1 cellular context compared by ENCODE assay signal in genomic region chr5:131163315-131164119, GRCh38.
TF ChIP-seq lines count a peak whose summit lies in the region.

No MANE protein-coding gene starts in this region.

TF ChIP-seq in HepG2, 621 proteins besides CTCF, POLR2A, EP300 and RAD21 (continued from another document and continues in another):
- peak; percentile 38; the same call in 1 of the 2 replicates for TF ChIP-seq ELF1 (CRISPR knock-in tag; IDR thresholded peaks at IDR 0.05)
- TF ChIP-seq FOXK1 (CRISPR knock-in tag; IDR thresholded peaks at IDR 0.05; ENCODE audit: borderline replicate concordance, low read depth), result peak; percentile 29; the same call in 1 of the 2 replicates
- TF ChIP-seq TFE3 (CRISPR knock-in tag; IDR thresholded peaks at IDR 0.05), result 0 out of 2 replicates have a peak, but pooled peaks have one; percentile 32
- peak; percentile 44 for TF ChIP-seq GABPB1 (CRISPR knock-in tag; IDR thresholded peaks at IDR 0.05)
- TF ChIP-seq HOMEZ (CRISPR knock-in tag; IDR thresholded peaks at IDR 0.05; ENCODE audit: low read depth), result peak; percentile 78; the same call in 1 of the 2 replicates
- TF ChIP-seq CBX5 (CRISPR knock-in tag; IDR thresholded peaks at IDR 0.05; ENCODE audit: borderline replicate concordance), result no peak
- peak; percentile 31; the same call in 1 of the 2 replicates for TF ChIP-seq HDAC1 (CRISPR knock-in tag; IDR thresholded peaks at IDR 0.05)
- no peak for TF ChIP-seq MEIS1 (CRISPR knock-in tag; IDR thresholded peaks at IDR 0.05; ENCODE audit: borderline replicate concordance)
- TF ChIP-seq IRF9 (CRISPR knock-in tag; IDR thresholded peaks at IDR 0.05; ENCODE audit: borderline replicate concordance), result 0 out of 2 replicates have a peak, but pooled peaks have one; percentile 27
- peak; percentile 92 for TF ChIP-seq CEBPB (IDR thresholded peaks at IDR 0.05; ENCODE audit: borderline replicate concordance, low read depth, low read length)
- TF ChIP-seq STAT6 (CRISPR knock-in tag; IDR thresholded peaks at IDR 0.05; ENCODE audit: borderline replicate concordance), result peak; percentile 52; the same call in 1 of the 2 replicates
- peak; percentile 23; the same call in 1 of the 2 replicates for TF ChIP-seq TBX2 (CRISPR knock-in tag; IDR thresholded peaks at IDR 0.05; ENCODE audit: borderline replicate concordance)
- TF ChIP-seq PHF21A (CRISPR knock-in tag; IDR thresholded peaks at IDR 0.05), result peak; percentile 58; the same call in 1 of the 2 replicates
- TF ChIP-seq HMG20A (CRISPR knock-in tag; IDR thresholded peaks at IDR 0.05; ENCODE audit: borderline replicate concordance), result 0 out of 2 replicates have a peak, but pooled peaks have one; percentile 32
- no peak for TF ChIP-seq FOXP1 (IDR thresholded peaks at IDR 0.05)
- TF ChIP-seq FOXP1 (CRISPR knock-in tag; IDR thresholded peaks at IDR 0.05), result 0 out of 2 replicates have a peak, but pooled peaks have one; percentile 26
- no peak for TF ChIP-seq SMAD1 (CRISPR knock-in tag; IDR thresholded peaks at IDR 0.05; ENCODE audit: borderline replicate concordance, low read depth)
- TF ChIP-seq ZNF703 (CRISPR knock-in tag; IDR thresholded peaks at IDR 0.05; ENCODE audit: borderline replicate concordance), result no peak
- no peak for TF ChIP-seq ZNF557 (CRISPR knock-in tag; IDR thresholded peaks at IDR 0.05)
- TF ChIP-seq DMAP1 (CRISPR knock-in tag; IDR thresholded peaks at IDR 0.05), result peak; percentile 49; the same call in 1 of the 2 replicates
- no peak for TF ChIP-seq NFE2 (CRISPR knock-in tag; IDR thresholded peaks at IDR 0.05)
- TF ChIP-seq PRDM10 (CRISPR knock-in tag; IDR thresholded peaks at IDR 0.05; ENCODE audit: low read depth), result no peak
- TF ChIP-seq SOX5 (CRISPR knock-in tag; IDR thresholded peaks at IDR 0.05; ENCODE audit: borderline replicate concordance), result peak; percentile 55; the same call in 1 of the 2 replicates
- TF ChIP-seq PITX1 (CRISPR knock-in tag; IDR thresholded peaks at IDR 0.05), result 0 out of 2 replicates have a peak, but pooled peaks have one; percentile 25
- TF ChIP-seq CENPBD1 (CRISPR knock-in tag; IDR thresholded peaks at IDR 0.05; ENCODE audit: borderline replicate concordance, low read depth), result no peak
- TF ChIP-seq SOX13 (IDR thresholded peaks at IDR 0.05), result no peak
- TF ChIP-seq SOX13 (CRISPR knock-in tag; conservative IDR thresholded peaks at IDR 0.05 in 1 of 2, IDR thresholded peaks at IDR 0.05 in 1 of 2), result peak in 1 of 2 experiments; percentile 56; a peak in 2 of 4 replicates
- TF ChIP-seq ZNF816 (CRISPR knock-in tag; IDR thresholded peaks at IDR 0.05; ENCODE audit: borderline replicate concordance), result no peak
- peak; percentile 99 for TF ChIP-seq NCOR1 (IDR thresholded peaks at IDR 0.05; ENCODE audit: borderline replicate concordance, low read length)
- TF ChIP-seq GTF2F1 (IDR thresholded peaks at IDR 0.05; ENCODE audit: low read length), result no peak
- TF ChIP-seq ARID4A (CRISPR knock-in tag; IDR thresholded peaks at IDR 0.05; ENCODE audit: borderline replicate concordance), result peak; percentile 28; the same call in 1 of the 2 replicates
- 0 out of 2 replicates have a peak, but pooled peaks have one; percentile 12 for TF ChIP-seq SP5 (CRISPR knock-in tag; IDR thresholded peaks at IDR 0.05; ENCODE audit: borderline replicate concordance, low read depth)
- 0 out of 2 replicates have a peak, but pooled peaks have one; percentile 45 for TF ChIP-seq ZNF878 (CRISPR knock-in tag; IDR thresholded peaks at IDR 0.05)
- peak; percentile 94 for TF ChIP-seq ARID3A (IDR thresholded peaks at IDR 0.05; ENCODE audit: low read depth, low read length)
- TF ChIP-seq SRSF1 (optimal IDR thresholded peaks at IDR 0.05; ENCODE audit: low read depth, low read length), result no peak
- peak; percentile 52; the same call in 1 of the 2 replicates for TF ChIP-seq RCOR2 (CRISPR knock-in tag; IDR thresholded peaks at IDR 0.05)
- no peak for TF ChIP-seq TAF1 (CRISPR knock-in tag; IDR thresholded peaks at IDR 0.05)
- TF ChIP-seq MXD3 (CRISPR knock-in tag; IDR thresholded peaks at IDR 0.05), result no peak
- 0 out of 2 replicates have a peak, but pooled peaks have one; percentile 20 for TF ChIP-seq NFE2L2 (IDR thresholded peaks at IDR 0.05; ENCODE audit: low read length)
- 0 out of 2 replicates have a peak, but pooled peaks have one; percentile 26 for TF ChIP-seq HDAC2 (CRISPR knock-in tag; IDR thresholded peaks at IDR 0.05)
- TF ChIP-seq ELK4 (CRISPR knock-in tag; IDR thresholded peaks at IDR 0.05; ENCODE audit: borderline replicate concordance), result no peak
- no peak for TF ChIP-seq ADNP (CRISPR knock-in tag; IDR thresholded peaks at IDR 0.05)
